11 cellular contexts compared by ENCODE assay signal in genomic region chr3:177329854-177330253, GRCh38.
"Had no signal": no experiment of that assay in that cellular context is flagged by ENCODE, and none has a peak within 500 bp of the region (broad histone marks: within the 10 kb centered on the region; RNA-seq: fewer than 3 reads in every experiment).

No MANE protein-coding gene starts in this region.

- DNase-seq: activated effector memory CD4-positive, alpha-beta T cell treated with Interleukin-2 at 50 U/mL for 16 hours; activated T-cell treated with anti-CD3 and anti-CD28 coated beads, Interleukin-2, amount 50 U/mL, for 24 hours; dorsolateral prefrontal cortex; head of caudate nucleus; islet precursor cell; naive thymus-derived CD4-positive, alpha-beta T cell; SIG-M5; stimulated activated CD4-positive, alpha-beta T cell treated with anti-CD3 and anti-CD28 coated beads, Interleukin-4, amount 100 ng/mL, for 24 hours; stimulated activated naive CD8-positive, alpha-beta T cell treated with anti-CD3 and anti-CD28 coated beads, Interleukin-15, amount 100 ng/mL, for 72 hours; tibial artery had no signal

- H3K9me3 ChIP-seq: tibial artery had no signal

- ATAC-seq: esophagus mucosa; naive thymus-derived CD4-positive, alpha-beta T cell; stimulated activated naive CD8-positive, alpha-beta T cell treated with anti-CD3 and anti-CD28 coated beads, Interleukin-15, amount 100 ng/mL, for 72 hours had no signal

- H3K27me3 ChIP-seq: dorsolateral prefrontal cortex, tibial artery had no signal

- H3K36me3 ChIP-seq: tibial artery had no signal

- H3K4me3 ChIP-seq: dorsolateral prefrontal cortex, tibial artery had no signal

- H3K27ac ChIP-seq: dorsolateral prefrontal cortex, tibial artery had no signal
